ENCODE assay signal across 24 cellular contexts in genomic region chr2:215483431-215483830, GRCh38. TPM values are rescaled to one million over a fixed set of nuclear protein-coding genes. Genes with fewer than 3 reads are reported as not detected.
DNase-seq lines count a peak whose midpoint lies in the region; ATAC-seq, FAIRE-seq and TF ChIP-seq lines count a peak whose summit lies in the region.
"Had no signal": no experiment of that assay in that cellular context is flagged by ENCODE, and none has a peak within 500 bp of the region (broad histone marks: within the 10 kb centered on the region; RNA-seq: fewer than 3 reads in every experiment).

No MANE protein-coding gene starts in this region.

- in situ Hi-C loops in HepG2 (cut with HindIII; ENCODE audit: extremely low pct_ligation_motif_present, low pct_unique_long_range_greater_than_20kb) (no loop called here), K562 (cut with MboI) (no loop called here)

- no peak for TF ChIP-seq RAD21 in HepG2 (CRISPR knock-in tag; IDR thresholded peaks at IDR 0.05)
- no peak for TF ChIP-seq RAD21 in K562 (CRISPR knock-in tag; conservative IDR thresholded peaks at IDR 0.05 in 1 of 2, IDR thresholded peaks at IDR 0.05 in 1 of 2)

- BruUV-seq in HepG2 (replicated peaks; lab: Mats Ljungman, UMichigan), result no TSS peak
- BruUV-seq in K562 (replicated peaks; lab: Mats Ljungman, UMichigan), result no TSS peak

- H3K4me1 ChIP-seq in HepG2 (ENCODE audit: insufficient read depth, low read length) (peaks cover 24% of the 10 kb centered on the region), right lobe of liver (no peaks in the 10 kb centered on the region), K562 (replicated peaks in 1 of 2; ENCODE audit: control insufficient read depth in 2 of 2, insufficient read depth in 2 of 2, low read length in 2 of 2) (no peaks in the 10 kb centered on the region)
- H3K4me1 ChIP-seq: BE2C, BLaER1 had no signal

- no peak overlapping the region for H2AFZ ChIP-seq in HepG2 (ENCODE audit: low read length)
- H2AFZ ChIP-seq in K562 (ENCODE audit: low read depth, low read length), result no peak overlapping the region; the same call in 1 of the 2 replicates

- WGBS in HepG2 (ENCODE audit: low lambda C conversion rate), result 92% methylated on average over 3 of the region's 3 CpGs
- 88% methylated on average over 3 of the region's 3 CpGs for WGBS in right lobe of liver (ENCODE audit: insufficient coverage, low coverage, low lambda C conversion rate, missing lambda C conversion rate)
- 30% methylated on average over 2 of the region's 3 CpGs for WGBS in K562 (ENCODE audit: insufficient coverage, low coverage, missing lambda C conversion rate)

- no peaks in the 10 kb centered on the region for H3K9me1 ChIP-seq in K562 (ENCODE audit: control insufficient read depth, insufficient read depth, low read length)

- POLR2A ChIA-PET in HepG2 (lab: Yijun Ruan, JAX) (no interaction called here), K562 (lab: Yijun Ruan, JAX) (no interaction called here)

- intact Hi-C loops in HepG2 (cut with micrococcal nuclease; ENCODE audit: unreplicated experiment), result no loop called here
- intact Hi-C loops in right lobe of liver (cut with DNase I), result no loop called here
- intact Hi-C loops in K562 (cut with micrococcal nuclease), result no loop called here

- no peaks in the 10 kb centered on the region for H3K9me3 ChIP-seq in HepG2 (ENCODE audit: low read length)
- no peaks in the 10 kb centered on the region for H3K9me3 ChIP-seq in right lobe of liver
- H3K9me3 ChIP-seq in K562 (replicated peaks; ENCODE audit: control insufficient read depth, insufficient read depth, low read depth, low read length), result no peaks in the 10 kb centered on the region
- H3K9me3 ChIP-seq: BE2C, BLaER1 had no signal

- H3K36me3 ChIP-seq in HepG2 (replicated peaks in 1 of 2; ENCODE audit: control insufficient read depth in 1 of 2, insufficient read depth in 2 of 2, low read length in 2 of 2) (no peaks in the 10 kb centered on the region), right lobe of liver (no peaks in the 10 kb centered on the region), K562 (ENCODE audit: control insufficient read depth, insufficient read depth, low read length) (no peaks in the 10 kb centered on the region)
- H3K36me3 ChIP-seq: BE2C, BLaER1 had no signal

- no peak overlapping the region for H3K4me2 ChIP-seq in HepG2 (ENCODE audit: low read depth, low read length)
- no peak overlapping the region for H3K4me2 ChIP-seq in K562 (ENCODE audit: insufficient read depth, low read length)
- H3K4me2 ChIP-seq: BLaER1 had no signal

- CTCF ChIA-PET in HepG2 (lab: Yijun Ruan, JAX; ENCODE audit: low intra/inter-chr PET ratio, low total read pairs), result no interaction called here
- CTCF ChIA-PET in K562 (lab: Yijun Ruan, JAX; ENCODE audit: low intra/inter-chr PET ratio), result no interaction called here

- no peak for ATAC-seq in HepG2
- no peak for ATAC-seq in right lobe of liver
- ATAC-seq in K562, result no peak

- DNase-seq in HepG2 (ENCODE audit: low spot score), result no peak
- DNase-seq in right lobe of liver, result no peak
- DNase-seq in K562 (ENCODE audit: extremely low read depth in 1 of 4, low spot score in 3 of 4), result no peak
- no peak for DNase-seq in NCI-H1694 (lab: John Stamatoyannopoulos, UW)
- DNase-seq in cerebellum (ENCODE audit: low spot score), result no peak
- DNase-seq: 8988T; ACHN; BE2C; C1 segment of cervical spinal cord; CD4-positive, alpha-beta memory T cell; CD4-positive, CD25-positive, alpha-beta regulatory T cell; CD8-positive, alpha-beta memory T cell; COR-L47; DMS 273 treated with DMSO at 0.1 percent for 48 hours; DMS153; DMS53; DMS79; DND-41; EL; GDM1 had no signal

- TF ChIP-seq POLR2A in HepG2 (IDR thresholded peaks at IDR 0.05; ENCODE audit: insufficient read depth in 1 of 2, low read depth in 2 of 2, low read length in 2 of 2) (no peak), right lobe of liver (IDR thresholded peaks at IDR 0.05) (no peak), K562 (conservative IDR thresholded peaks at IDR 0.05) (no peak)

- H3K27me3 ChIP-seq in HepG2 (ENCODE audit: control insufficient read depth in 1 of 2, insufficient read depth in 2 of 2, low read length in 2 of 2) (no peaks in the 10 kb centered on the region), right lobe of liver (peaks cover 0 to 8% of the 10 kb centered on the region in 2 donors), K562 (ENCODE audit: control insufficient read depth in 2 of 2, insufficient read depth in 2 of 2, low read length in 2 of 2) (no peaks in the 10 kb centered on the region)
- H3K27me3 ChIP-seq: BE2C, BLaER1 had no signal

- H3K27ac ChIP-seq in HepG2 (ENCODE audit: extremely low read length, insufficient read depth, low read length) (no peak overlapping the region), right lobe of liver (no peak overlapping the region), K562 (ENCODE audit: extremely low read depth, low read depth, low read length) (no peak overlapping the region)
- H3K27ac ChIP-seq: BLaER1 had no signal

- no peak for TF ChIP-seq EP300 in HepG2 (IDR thresholded peaks at IDR 0.05; ENCODE audit: low read depth in 2 of 2, low read length in 2 of 2)
- TF ChIP-seq EP300 in HepG2 (CRISPR knock-in tag; IDR thresholded peaks at IDR 0.05; ENCODE audit: borderline replicate concordance), result no peak
- no peak for TF ChIP-seq EP300 in K562 (IDR thresholded peaks at IDR 0.05; ENCODE audit: low read length)

- H3K4me3 ChIP-seq in HepG2 (replicated peaks in 1 of 3; ENCODE audit: insufficient read depth in 1 of 3, low read depth in 2 of 3, low read length in 3 of 3) (no peak overlapping the region), right lobe of liver (no peak overlapping the region), K562 (no peak overlapping the region)
- H3K4me3 ChIP-seq: BLaER1 had no signal

- FAIRE-seq in HepG2 (lab: Jason Lieb, UNC) (no peak), K562 (lab: Jason Lieb, UNC) (no peak)
- FAIRE-seq: A204.1, GM12891, GM19239 had no signal

- TF ChIP-seq CTCF in HepG2 (CRISPR knock-in tag; IDR thresholded peaks at IDR 0.05) (no peak), right lobe of liver (IDR thresholded peaks at IDR 0.05) (no peak), K562 (IDR thresholded peaks at IDR 0.05 in 2 of 3, conservative IDR thresholded peaks at IDR 0.05 in 1 of 3; ENCODE audit: insufficient read depth in 2 of 3, low read depth in 1 of 3, low read length in 3 of 3) (no peak)

- H3K79me2 ChIP-seq in HepG2 (ENCODE audit: insufficient read depth, low read length), result no peaks in the 10 kb centered on the region
- no peaks in the 10 kb centered on the region for H3K79me2 ChIP-seq in K562 (ENCODE audit: control insufficient read depth, insufficient read depth, low read length)

- no peaks in the 10 kb centered on the region for H4K20me1 ChIP-seq in HepG2 (ENCODE audit: insufficient read depth, low read length)
- H4K20me1 ChIP-seq in K562 (replicated peaks; ENCODE audit: control insufficient read depth, insufficient read depth, low read length), result no peaks in the 10 kb centered on the region
- H4K20me1 ChIP-seq: BLaER1 had no signal

- H3K9ac ChIP-seq in HepG2 (ENCODE audit: insufficient read depth, low read depth, low read length) (no peak overlapping the region), K562 (ENCODE audit: insufficient read depth in 1 of 2, low read depth in 2 of 2, low read length in 2 of 2) (no peak overlapping the region)
- H3K9ac ChIP-seq: BLaER1 had no signal

RNA-seq across cellular contexts. Expression of gene FN1, which starts 47.6 kb away (rescaled TPM):
- total RNA-seq in HepG2 (2016; rRNA removed; fragmentation: Illumina TruSeq; extraction: Trizol), result 1,029 and 1,847 TPM in 2 replicates
- total RNA-seq in HepG2 (2016; cell fraction: cytosol; rRNA removed; fragmentation: Illumina TruSeq; extraction: Trizol; ENCODE audit: low read depth), result 126 and 147 TPM in 2 replicates
- 854 and 1,853 TPM in 2 replicates for total RNA-seq in HepG2 (2016; cell fraction: insoluble cytoplasmic fraction; rRNA removed; fragmentation: Illumina TruSeq; extraction: Trizol)
- 296 and 350 TPM in 2 replicates for total RNA-seq in HepG2 (2016; cell fraction: membrane; rRNA removed; fragmentation: Illumina TruSeq; extraction: Trizol)
- 2,550 and 3,138 TPM in 2 replicates for total RNA-seq in HepG2 (2016; cell fraction: nucleus; rRNA removed; fragmentation: Illumina TruSeq; extraction: Trizol)
- polyA plus RNA-seq in HepG2 (2011; rRNA removed), result 6,471 and 8,294 TPM in 2 replicates
- polyA plus RNA-seq in HepG2 (2011; cell fraction: cytosol; rRNA removed), result 5,228 and 6,020 TPM in 2 replicates
- polyA plus RNA-seq in HepG2 (2011; cell fraction: nucleus; rRNA removed), result 7,071 and 7,329 TPM in 2 replicates
- 6,919 and 7,291 TPM in 2 replicates for polyA plus RNA-seq in HepG2 (2012)
- 105 and 116 TPM in 2 replicates for polyA plus RNA-seq in HepG2 (2016; cell fraction: cytosol; fragmentation: Illumina TruSeq; extraction: Trizol; ENCODE audit: low read depth)
- 930 and 1,012 TPM in 2 replicates for polyA plus RNA-seq in HepG2 (2016; cell fraction: insoluble cytoplasmic fraction; fragmentation: Illumina TruSeq; extraction: Trizol; ENCODE audit: low read depth)
- polyA plus RNA-seq in HepG2 (2016; cell fraction: membrane; fragmentation: Illumina TruSeq; extraction: Trizol; ENCODE audit: low read depth), result 206 and 247 TPM in 2 replicates
- polyA plus RNA-seq in HepG2 (2016; cell fraction: nucleus; fragmentation: Illumina TruSeq; extraction: Trizol; ENCODE audit: insufficient read depth, low read depth), result 3,833 and 4,011 TPM in 2 replicates
- polyA minus RNA-seq in HepG2 (2011; rRNA and poly(A)+ RNA removed; ENCODE audit: low replicate concordance), result 4.7 and 8,343 TPM in 2 replicates
- 6,416 and 9,415 TPM in 2 replicates for polyA minus RNA-seq in HepG2 (2011; cell fraction: cytosol; rRNA and poly(A)+ RNA removed)
- polyA minus RNA-seq in HepG2 (2011; cell fraction: nucleus; rRNA and poly(A)+ RNA removed), result 5,814 and 6,553 TPM in 2 replicates
- total RNA-seq in right lobe of liver, result 1,000 to 10,000 TPM in 5 of 6 experiments, 100 to 1,000 TPM in 1; 938 to 2,279 (median 1,324) TPM
- total RNA-seq in K562 (2011; cell fraction: chromatin; rRNA removed; ENCODE audit: low replicate concordance), result 74.3 and 88.7 TPM in 2 replicates
- total RNA-seq in K562 (2011; cell fraction: nucleolus; rRNA removed), result 48.4 and 49.6 TPM in 2 replicates
- 56.4 and 73.1 TPM in 2 replicates for total RNA-seq in K562 (2011; cell fraction: nucleoplasm; rRNA removed)
- total RNA-seq in K562 (2014; rRNA removed), result 9.9 and 11.8 TPM in 2 replicates
- total RNA-seq in K562 (2014; rRNA removed; fragmentation: Illumina TruSeq; extraction: Trizol), result 7.9 and 8.0 TPM in 2 replicates
- total RNA-seq in K562 (2015; rRNA removed; fragmentation: Illumina TruSeq; extraction: Trizol), result 9.6 and 11.7 TPM in 2 replicates
- 18.2 and 19.1 TPM in 2 replicates for total RNA-seq in K562 (2021)
- 3.6 and 15.6 TPM in 2 replicates for polyA plus RNA-seq in K562 (2011; rRNA removed)
- polyA plus RNA-seq in K562 (2011; cell fraction: cytosol; rRNA removed), result 4.5 and 12.3 TPM in 2 replicates
- 4.1 and 23.4 TPM in 2 replicates for polyA plus RNA-seq in K562 (2011; cell fraction: nucleus; rRNA removed)
- polyA plus RNA-seq in K562 (2012), result 24.4 and 71.0 TPM in 2 replicates
- polyA plus RNA-seq in K562 (2014; fragmentation: Illumina TruSeq; extraction: Trizol), result 13.0 and 17.0 TPM in 2 replicates
- polyA plus RNA-seq in K562 (2014; fragmentation: Nextera tagmentation; extraction: Ambion mirVana), result 10 to 100 TPM; 10.2 to 11.2 TPM
- 7.4 and 11.8 TPM in 2 replicates for polyA plus RNA-seq in K562 (2014; rRNA removed)
- 8.7 and 31.7 TPM in 2 replicates for polyA minus RNA-seq in K562 (2011; rRNA and poly(A)+ RNA removed)
- 28.9 and 42.8 TPM in 2 replicates for polyA minus RNA-seq in K562 (2011; cell fraction: cytosol; rRNA and poly(A)+ RNA removed)
- 2.9 and 8.5 TPM in 2 replicates for polyA minus RNA-seq in K562 (2011; cell fraction: nucleus; rRNA and poly(A)+ RNA removed)
- 262 TPM for total RNA-seq in cerebellum
- total RNA-seq: CD4-positive, alpha-beta memory T cell had no signal
